10 cellular contexts compared by ENCODE assay signal in the genomic region with DNA sequence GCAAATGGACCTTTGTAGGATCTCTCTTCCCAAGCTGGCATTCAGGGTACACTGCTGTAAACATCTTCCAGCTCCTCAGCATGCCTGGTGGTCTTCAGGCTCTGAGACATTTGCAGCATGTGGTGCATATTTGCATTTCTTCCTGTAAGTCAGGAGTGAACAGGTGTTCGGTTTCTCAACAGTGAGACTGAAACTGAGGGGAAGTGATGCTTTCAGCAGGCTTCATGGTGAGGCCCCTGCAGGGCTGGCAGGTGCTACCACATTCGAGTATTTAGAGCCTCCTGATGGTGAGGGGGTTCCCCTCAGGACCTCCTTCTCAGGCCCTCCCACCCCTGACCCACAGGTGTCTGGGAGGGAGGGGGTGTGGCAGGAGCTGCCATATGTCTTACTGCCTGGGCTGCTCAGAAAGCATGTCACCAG. TPM values are rescaled to one million over a fixed set of nuclear protein-coding genes. Genes with fewer than 3 reads are reported as not detected.
DNase-seq lines count a peak whose midpoint lies in the region; ATAC-seq lines count a peak whose summit lies in the region.
"Had no signal": no experiment of that assay in that cellular context is flagged by ENCODE, and none has a peak within 500 bp of the region (broad histone marks: within the 10 kb centered on the region; RNA-seq: fewer than 3 reads in every experiment).

No MANE protein-coding gene starts in this region.

- H3K4me1 ChIP-seq in mesendoderm (ENCODE audit: control insufficient read depth, low read depth, low read length), result no peaks in the 10 kb centered on the region

- H3K18ac ChIP-seq in mesendoderm (ENCODE audit: low read length), result no peak overlapping the region

- no peaks in the 10 kb centered on the region for H3K9me3 Mint-ChIP-seq in natural killer cell treated with Interleukin-12 subunit alpha and Interleukin-12 subunit beta and Interleukin-15 and Interleukin-18, amount 100 ng/mL, for 72 hours

- WGBS in mesendoderm (ENCODE audit: extremely low coverage, insufficient coverage, low lambda C conversion rate), result no CpG with 5 or more reads among the region's 2 CpGs

- no peak overlapping the region for H3K4ac ChIP-seq in mesendoderm (ENCODE audit: low read depth, low read length)

- DNase-seq in NCI-H1092 treated with DMSO at 0.1 percent for 48 hours (lab: John Stamatoyannopoulos, UW), result peak; percentile 38
- no peak for DNase-seq in NCI-H1092 (lab: John Stamatoyannopoulos, UW)
- DNase-seq in NCI-H2107 treated with DMSO at 0.1 percent for 48 hours (lab: John Stamatoyannopoulos, UW; ENCODE audit: unreplicated experiment), result peak; percentile 61
- DNase-seq in natural killer cell treated with Interleukin-12 subunit alpha and Interleukin-12 subunit beta and Interleukin-15 and Interleukin-18, amount 100 ng/mL, for 72 hours (ENCODE audit: low spot score), result no peak
- DNase-seq in HK-2 (ENCODE audit: unreplicated experiment), result no peak
- no peak for DNase-seq in mesendoderm
- DNase-seq in NCI-H1930 (lab: John Stamatoyannopoulos, UW), result no peak

- H3K4me1 Mint-ChIP-seq in natural killer cell treated with Interleukin-12 subunit alpha and Interleukin-12 subunit beta and Interleukin-15 and Interleukin-18, amount 100 ng/mL, for 72 hours (ENCODE audit: low read depth in 2 of 2), result no peaks in the 10 kb centered on the region

- H3K23ac ChIP-seq in mesendoderm (ENCODE audit: low read length), result no peak overlapping the region

- no peak overlapping the region for H2BK120ac ChIP-seq in mesendoderm (ENCODE audit: low read depth, low read length)

- H3K36me3 ChIP-seq in mesendoderm (ENCODE audit: control insufficient read depth, insufficient read depth, low read length), result peaks cover 12% of the 10 kb centered on the region

- no peak overlapping the region for H3K27ac ChIP-seq in mesendoderm (ENCODE audit: low read depth, low read length)
- H3K27ac ChIP-seq: 22Rv1 had no signal

- H3K4me3 Mint-ChIP-seq in natural killer cell treated with Interleukin-12 subunit alpha and Interleukin-12 subunit beta and Interleukin-15 and Interleukin-18, amount 100 ng/mL, for 72 hours, result no peak overlapping the region
- H3K4me3 Mint-ChIP-seq: activated naive CD8-positive, alpha-beta T cell had no signal

- no peaks in the 10 kb centered on the region for H3K27me3 Mint-ChIP-seq in natural killer cell treated with Interleukin-12 subunit alpha and Interleukin-12 subunit beta and Interleukin-15 and Interleukin-18, amount 100 ng/mL, for 72 hours

- H2AK5ac ChIP-seq in mesendoderm (ENCODE audit: low read length), result no peak overlapping the region

- H2BK15ac ChIP-seq in mesendoderm (replicated peaks; ENCODE audit: low read depth), result no peak overlapping the region

- no peak overlapping the region for H2BK5ac ChIP-seq in mesendoderm (ENCODE audit: low read length)

- H4K8ac ChIP-seq in mesendoderm (ENCODE audit: low read depth, low read length), result no peak overlapping the region

- H4K5ac ChIP-seq in mesendoderm (ENCODE audit: low read length), result no peak overlapping the region

- no peak overlapping the region for H3K4me3 ChIP-seq in mesendoderm (ENCODE audit: low read length)

- no peak overlapping the region for H3K9ac ChIP-seq in mesendoderm (ENCODE audit: low read length)

- no peak overlapping the region for H3K4me2 ChIP-seq in mesendoderm (ENCODE audit: low read length)

- H3K79me1 ChIP-seq in mesendoderm (ENCODE audit: low read length), result peaks cover 18% of the 10 kb centered on the region

- peak; percentile 93 for ATAC-seq in HG02623 (IDR thresholded peaks at IDR 0.05; ENCODE audit: unreplicated experiment)
- ATAC-seq in natural killer cell treated with Interleukin-12 subunit alpha and Interleukin-12 subunit beta and Interleukin-15 and Interleukin-18, amount 100 ng/mL, for 72 hours, result peak; percentile 17 to 44

- H3K27ac Mint-ChIP-seq in natural killer cell treated with Interleukin-12 subunit alpha and Interleukin-12 subunit beta and Interleukin-15 and Interleukin-18, amount 100 ng/mL, for 72 hours, result no peak overlapping the region
- H3K27ac Mint-ChIP-seq: activated naive CD8-positive, alpha-beta T cell had no signal

- H3K36me3 Mint-ChIP-seq in natural killer cell treated with Interleukin-12 subunit alpha and Interleukin-12 subunit beta and Interleukin-15 and Interleukin-18, amount 100 ng/mL, for 72 hours, result no peaks in the 10 kb centered on the region

- peaks cover 11% of the 10 kb centered on the region for H3K79me2 ChIP-seq in mesendoderm (ENCODE audit: control insufficient read depth, insufficient read depth, low read length)

- no peaks in the 10 kb centered on the region for H3K27me3 ChIP-seq in mesendoderm (ENCODE audit: insufficient read depth, low read length, poor library complexity)

- H3K56ac ChIP-seq in mesendoderm (ENCODE audit: low read length), result no peak overlapping the region

RNA-seq across cellular contexts. Expression of a gene that starts 15.1 kb away (rescaled TPM):
- 100 to 1,000 TPM in 1 of 2 donors, 10 to 100 TPM in 1; 62.0 to 109 TPM for total RNA-seq in natural killer cell treated with Interleukin-12 subunit alpha and Interleukin-12 subunit beta and Interleukin-15 and Interleukin-18, amount 100 ng/mL, for 72 hours
- polyA plus RNA-seq in mesendoderm (2013, experiment 1 of 2), result 211 TPM
- polyA plus RNA-seq in mesendoderm (2013, experiment 2 of 2), result 213 TPM

RNA-seq across cellular contexts. Expression of a gene that starts 44.8 kb away (rescaled TPM):
- total RNA-seq in natural killer cell treated with Interleukin-12 subunit alpha and Interleukin-12 subunit beta and Interleukin-15 and Interleukin-18, amount 100 ng/mL, for 72 hours, result not detected
- not detected for polyA plus RNA-seq in mesendoderm (2013, experiment 1 of 2)
- not detected for polyA plus RNA-seq in mesendoderm (2013, experiment 2 of 2)

Comparison
In these comparisons a context has a peak if more than half of its experiments do, and no peak if none do; other contexts are left out.
1. DNase-seq: peak in NCI-H1092 treated with DMSO at 0.1 percent for 48 hours (single experiment) and NCI-H2107 treated with DMSO at 0.1 percent for 48 hours (single experiment); none in NCI-H1092 (single experiment), natural killer cell treated with Interleukin-12 subunit alpha and Interleukin-12 subunit beta and Interleukin-15 and Interleukin-18, amount 100 ng/mL, for 72 hours (single experiment), HK-2 (single experiment), mesendoderm (single experiment) and NCI-H1930 (0 of 2).